ENCODE assay signal across 9 cellular contexts in genomic region chr16:16861546-16861945, GRCh38.
DNase-seq lines count a peak whose midpoint lies in the region; TF ChIP-seq lines count a peak whose summit lies in the region.
"Had no signal": no experiment of that assay in that cellular context is flagged by ENCODE, and none has a peak within 500 bp of the region (broad histone marks: within the 10 kb centered on the region; RNA-seq: fewer than 3 reads in every experiment).

No MANE protein-coding gene starts in this region.

- intact Hi-C loops in testis (cut with DNase I; ENCODE audit: low total_unique reads): no loop called here

- peaks cover 26% of the 10 kb centered on the region for H3K27me3 Mint-ChIP-seq in nephron (ENCODE audit: low read depth)

- H3K36me3 ChIP-seq in testis (ENCODE audit: low read depth, missing control alignments): no peaks in the 10 kb centered on the region
- H3K36me3 ChIP-seq: HAP-1 had no signal

- POLR2A ChIA-PET in AG04449 (lab: Yijun Ruan, JAX): no interaction called here

- H3K27ac Mint-ChIP-seq in nephron: no peak overlapping the region

- no peak overlapping the region for H3K4me3 ChIP-seq in AG04449 (ENCODE audit: low read depth, low read length)
- H3K4me3 ChIP-seq in GM12875 (ENCODE audit: low read depth, low read length): no peak overlapping the region
- H3K4me3 ChIP-seq in epithelial cell of proximal tubule (ENCODE audit: low read depth, low read length): no peak overlapping the region
- H3K4me3 ChIP-seq in testis: no peak overlapping the region
- H3K4me3 ChIP-seq: HAP-1 had no signal

- H3K9me3 Mint-ChIP-seq in nephron: no peaks in the 10 kb centered on the region

- 27 to 52% methylated on average over 7 of the region's 7 CpGs for WGBS in testis, 2 donors

- H3K4me1 ChIP-seq in testis: no peaks in the 10 kb centered on the region
- H3K4me1 ChIP-seq: HAP-1 had no signal

- H3K4me3 Mint-ChIP-seq in nephron: no peak overlapping the region

- no peaks in the 10 kb centered on the region for H3K27me3 ChIP-seq in testis

- H3K4me1 Mint-ChIP-seq in nephron: peaks cover 40% of the 10 kb centered on the region

- CTCF ChIA-PET in AG04449 (lab: Yijun Ruan, JAX): interaction anchor here (0.8 to 2.3 kb wide), 10 partner anchors 8 to 696 kb away, joined by 3 to 17 read pairs (median 3); no protein-coding TSS in a partner anchor

- TF ChIP-seq POLR2A in testis (IDR thresholded peaks at IDR 0.05): no peak

- peak; percentile 5 for DNase-seq in AG04449 (ENCODE audit: low read depth, low spot score)
- DNase-seq in NCI-H524 treated with DMSO at 0.1 percent for 48 hours (lab: John Stamatoyannopoulos, UW): peak; percentile 10
- DNase-seq in activated CD8-positive, alpha-beta memory T cell treated with anti-CD3 and anti-CD28 coated beads for 4 hours (ENCODE audit: low read depth in 2 of 2): peak; percentile 3
- DNase-seq in epithelial cell of proximal tubule (ENCODE audit: low read depth): no peak
- peak; percentile 61 for DNase-seq in testis
- DNase-seq in GOT3 (lab: John Stamatoyannopoulos, UW): no peak

- H3K9me3 ChIP-seq in testis: no peaks in the 10 kb centered on the region

- TF ChIP-seq CTCF in AG04449 (IDR thresholded peaks at IDR 0.05; ENCODE audit: insufficient read depth, low read length, missing control alignments) (peak; percentile 67), GM12875 (IDR thresholded peaks at IDR 0.05; ENCODE audit: borderline replicate concordance, insufficient read depth, low read depth, low read length) (peak; percentile 68), epithelial cell of proximal tubule (conservative IDR thresholded peaks at IDR 0.05; ENCODE audit: low read depth, low read length) (peak; percentile 50), nephron (IDR thresholded peaks at IDR 0.05; ENCODE audit: unreplicated experiment in 3 of 3) (peak; percentile 69 to 79 (median 79)), testis (IDR thresholded peaks at IDR 0.05) (peak; percentile 32 to 73 (median 67))

- no peaks in the 10 kb centered on the region for H3K36me3 Mint-ChIP-seq in nephron (ENCODE audit: low read depth)

- H3K27ac ChIP-seq in testis: no peak overlapping the region

Comparison
In these comparisons a context has a peak if more than half of its experiments do, and no peak if none do; other contexts are left out.
1. DNase-seq: peak in AG04449 (single experiment), NCI-H524 treated with DMSO at 0.1 percent for 48 hours (single experiment), activated CD8-positive, alpha-beta memory T cell treated with anti-CD3 and anti-CD28 coated beads for 4 hours (2 of 2) and testis (single experiment); none in epithelial cell of proximal tubule (single experiment) and GOT3 (single experiment).
2. Peak in every context shown above with its lines, with median percentiles within 50 percentile points of each other: CTCF ChIP-seq.